28 cellular contexts compared by ENCODE assay signal in the genomic region with DNA sequence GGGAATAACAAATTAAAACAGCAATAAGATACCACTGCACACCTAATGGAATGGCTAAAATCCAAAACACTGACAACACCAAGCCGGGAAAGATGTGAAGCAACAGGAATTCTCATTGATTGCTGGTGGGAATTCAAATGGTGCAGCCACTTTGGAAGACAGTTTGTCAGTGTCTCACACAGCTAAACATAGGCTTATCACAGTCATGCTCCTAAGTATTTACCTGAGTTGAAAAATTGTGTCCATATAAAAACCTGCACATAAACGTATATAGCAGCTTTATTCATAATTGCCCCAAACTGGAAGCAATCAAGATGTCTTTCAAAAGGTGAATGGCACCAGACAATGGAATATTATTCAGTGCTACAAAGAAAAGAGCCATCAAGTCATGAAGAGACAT.
"Had no signal": no experiment of that assay in that cellular context is flagged by ENCODE, and none has a peak within 500 bp of the region (broad histone marks: within the 10 kb centered on the region; RNA-seq: fewer than 3 reads in every experiment).

No MANE protein-coding gene starts in this region.

- H3K27ac ChIP-seq: adrenal gland, ascending aorta, colonic mucosa, epithelial cell of prostate, esophagus squamous epithelium, pancreas, prostate gland, skin epidermis, thoracic aorta had no signal

- H3K27ac Mint-ChIP-seq: brain; stimulated activated naive CD8-positive, alpha-beta T cell treated with anti-CD3 and anti-CD28 coated beads, Interleukin-15, Interleukin-2, amounts not matched to agents 100 ng/mL and 50 ng/mL, for 24 hours; T-cell; T-helper 2 cell treated with Interferon-gamma antibody and Interleukin-4, amounts not matched to agents 5 μg/mL and 100 μg/mL, for 36 hours had no signal

- H3K27me3 Mint-ChIP-seq: brain; stimulated activated naive CD8-positive, alpha-beta T cell treated with anti-CD3 and anti-CD28 coated beads, Interleukin-15, Interleukin-2, amounts not matched to agents 100 ng/mL and 50 ng/mL, for 24 hours; T-cell had no signal

- DNase-seq: activated CD4-positive, alpha-beta T cell treated with anti-CD3 and anti-CD28 coated beads for 4 hours; activated CD4-positive, alpha-beta T cell treated with anti-CD3 and anti-CD28 coated beads, Interleukin-2, amount 50 U/mL, for 48 hours; activated CD4-positive, CD25-positive, alpha-beta regulatory T cell; activated gamma-delta T cell; activated naive CD4-positive, alpha-beta T cell treated with anti-CD3 and anti-CD28 coated beads, Interleukin-2, amount 50 U/mL, for 16 hours; adrenal gland; cerebellar nuclear complex; colonic mucosa; effector CD8-positive, alpha-beta T cell; esophagus squamous epithelium; foreskin melanocyte; left ventricle myocardium superior; nucleus accumbens; pancreas; stimulated activated CD4-positive, alpha-beta T cell treated with anti-CD3 and anti-CD28 coated beads, Interleukin-12 subunit alpha, Interleukin-12 subunit beta, amount 100 ng/mL, for 4 hours; stimulated activated CD4-positive, alpha-beta T cell treated with anti-CD3 and anti-CD28 coated beads, Interleukin-4, amount 100 ng/mL, for 1 hour; T-cell had no signal

- H3K4me1 Mint-ChIP-seq: neural crest cell had no signal

- H3K9me3 Mint-ChIP-seq: brain; neural crest cell; T-cell; T-helper 2 cell treated with Interferon-gamma antibody and Interleukin-4, amounts not matched to agents 5 μg/mL and 100 μg/mL, for 36 hours had no signal

- H3K4me1 ChIP-seq: adrenal gland, ascending aorta, colonic mucosa, esophagus squamous epithelium, prostate gland, right atrium auricular region had no signal

- ATAC-seq: left ventricle myocardium superior, T-cell had no signal

- H3K27me3 ChIP-seq: adrenal gland, ascending aorta, cardiac muscle cell, colonic mucosa, esophagus squamous epithelium, pancreas, right atrium auricular region had no signal

- H3K9me3 ChIP-seq: adrenal gland, ascending aorta, colonic mucosa, esophagus squamous epithelium, pancreas, prostate gland, right atrium auricular region, thoracic aorta had no signal

- H3K4me3 ChIP-seq: adrenal gland, ascending aorta, cardiac muscle cell, colonic mucosa, esophagus squamous epithelium, pancreas, prostate gland, right atrium auricular region, skin epidermis, thoracic aorta had no signal

- H3K36me3 ChIP-seq: adrenal gland, ascending aorta, cardiac muscle cell, colonic mucosa, esophagus squamous epithelium, pancreas, prostate gland, right atrium auricular region, thoracic aorta had no signal

- H3K4me3 Mint-ChIP-seq: brain; neural crest cell; stimulated activated naive CD8-positive, alpha-beta T cell treated with anti-CD3 and anti-CD28 coated beads, Interleukin-15, Interleukin-2, amounts not matched to agents 100 ng/mL and 50 ng/mL, for 24 hours; T-cell; T-helper 2 cell treated with Interferon-gamma antibody and Interleukin-4, amounts not matched to agents 5 μg/mL and 100 μg/mL, for 36 hours had no signal
